9 cellular contexts compared by ENCODE assay signal in genomic region chr14:56555921-56556570, GRCh38. TPM values are rescaled to one million over a fixed set of nuclear protein-coding genes. Genes with fewer than 3 reads are reported as not detected.
DNase-seq lines count a peak whose midpoint lies in the region; ATAC-seq and TF ChIP-seq lines count a peak whose summit lies in the region.
"Had no signal": no experiment of that assay in that cellular context is flagged by ENCODE, and none has a peak within 500 bp of the region (broad histone marks: within the 10 kb centered on the region; RNA-seq: fewer than 3 reads in every experiment).

No MANE protein-coding gene starts in this region.

- H3K36me3 ChIP-seq in PC-3 (ENCODE audit: low read depth, low read length) = no peaks in the 10 kb centered on the region

- no peak overlapping the region for H3K27ac ChIP-seq in PC-3 (ENCODE audit: low read length)

- POLR2A ChIA-PET in PC-3 (lab: Charles Lee; ENCODE audit: unreplicated experiment) = no interaction called here

- CTCF ChIA-PET in PC-3 (lab: Charles Lee) = interaction anchor here (0.6 kb wide), 2 partner anchors 397 to 1306 kb away, joined by 3 to 4 read pairs; no protein-coding TSS in a partner anchor

- H2AFZ ChIP-seq in PC-3 (ENCODE audit: low read length) = no peak overlapping the region

- H3K4me3 ChIP-seq in PC-3 (ENCODE audit: low read length) = no peak overlapping the region
- H3K4me3 ChIP-seq: lung had no signal

- peak; percentile 99 for TF ChIP-seq CTCF in PC-3 (conservative IDR thresholded peaks at IDR 0.05; ENCODE audit: low read depth, low read length)
- no peak for TF ChIP-seq CTCF in GM20000 (IDR thresholded peaks at IDR 0.05; ENCODE audit: extremely low read depth, missing control alignments)

- peaks cover 76% of the 10 kb centered on the region for H3K27me3 ChIP-seq in PC-3 (ENCODE audit: low read length)

- intact Hi-C loops in PC-3 (cut with micrococcal nuclease) = loop anchor here (1.0 to 5.0 kb wide), 10 partner anchors 66 to 822 kb away; no protein-coding TSS in a partner anchor

- DNase-seq in COR-L47 (lab: John Stamatoyannopoulos, UW) = peak; percentile 42
- peak; percentile 41 for DNase-seq in HPDE6-E6E7 (ENCODE audit: extremely low spot score)
- DNase-seq in PC-3 = peak; percentile 86
- DNase-seq in globus pallidus (ENCODE audit: low spot score) = peak; percentile 5
- no peak for DNase-seq in activated CD4-positive, CD25-positive, alpha-beta regulatory T cell treated with anti-CD3 and anti-CD28 coated beads, Interleukin-2, amount 50 U/mL, for 72 hours
- no peak for DNase-seq in GM20000 (ENCODE audit: low spot score)
- no peak for DNase-seq in cortex of kidney (lab: John Stamatoyannopoulos, UW)

- no peaks in the 10 kb centered on the region for H3K9me3 ChIP-seq in PC-3 (ENCODE audit: low read length)

- no peak overlapping the region for H3K9ac ChIP-seq in PC-3 (ENCODE audit: low read length)

- H3K79me2 ChIP-seq in PC-3 (ENCODE audit: low read length) = no peaks in the 10 kb centered on the region

- no peaks in the 10 kb centered on the region for H4K20me1 ChIP-seq in PC-3 (ENCODE audit: low read length)

- H3K4me1 ChIP-seq in PC-3 (ENCODE audit: insufficient read depth, low read length) = no peaks in the 10 kb centered on the region; the same call in 1 of the 2 replicates

- H3K9me2 ChIP-seq in PC-3 (replicated peaks; ENCODE audit: low read length) = no peaks in the 10 kb centered on the region

- ATAC-seq in PC-3 = peak; percentile 84
- ATAC-seq in GM21381 (IDR thresholded peaks at IDR 0.05; ENCODE audit: unreplicated experiment) = no peak

- no peaks in the 10 kb centered on the region for H3F3A ChIP-seq in PC-3 (ENCODE audit: low read length, unreplicated experiment)

- H3K4me2 ChIP-seq in PC-3 (ENCODE audit: low read length) = no peak overlapping the region

- BruUV-seq in PC-3 (replicated peaks; lab: Mats Ljungman, UMichigan) = no TSS peak

RNA-seq across cellular contexts. Expression of gene TMEM260, which starts 23.6 kb away (rescaled TPM):
- 17.8 and 28.6 TPM in 2 replicates for total RNA-seq in PC-3 (2014; rRNA removed)

Comparison
In these comparisons a context has a peak if more than half of its experiments do, and no peak if none do; other contexts are left out.
1. DNase-seq: peak in COR-L47 (single experiment), HPDE6-E6E7 (single experiment), PC-3 (single experiment) and globus pallidus (single experiment); none in activated CD4-positive, CD25-positive, alpha-beta regulatory T cell treated with anti-CD3 and anti-CD28 coated beads, Interleukin-2, amount 50 U/mL, for 72 hours (single experiment), GM20000 (single experiment) and cortex of kidney (single experiment).